5 cellular contexts compared by ENCODE assay signal in the genomic region with DNA sequence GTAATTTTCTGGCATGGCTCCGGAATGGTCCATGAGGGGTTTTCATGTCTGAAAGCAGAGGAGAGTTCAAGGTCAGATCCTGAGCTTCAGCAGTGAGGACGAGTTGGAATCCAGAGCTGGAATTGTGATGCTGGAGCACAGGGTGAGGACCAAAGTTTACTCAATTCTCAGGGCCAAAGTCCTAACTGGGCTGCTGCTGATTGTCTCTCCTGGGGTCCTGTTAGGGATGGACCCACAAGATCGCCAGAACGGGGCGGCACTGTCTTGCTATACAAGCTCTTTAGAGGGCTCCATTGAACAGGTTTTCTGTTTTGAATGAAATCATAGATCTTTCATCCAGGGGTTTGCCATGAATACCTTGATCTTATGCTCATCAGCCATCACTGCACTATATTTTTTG.
"Had no signal": no experiment of that assay in that cellular context is flagged by ENCODE, and none has a peak within 500 bp of the region (broad histone marks: within the 10 kb centered on the region; RNA-seq: fewer than 3 reads in every experiment).

No MANE protein-coding gene starts in this region.

- DNase-seq: H9, HCEC 1CT had no signal

- H3K4me3 ChIP-seq: GM23338 had no signal

- H3K4me3 Mint-ChIP-seq: GM23338, H9, IgD-negative memory B cell had no signal

- H3K9me3 Mint-ChIP-seq: GM23338, H9, IgD-negative memory B cell had no signal

- H3K36me3 Mint-ChIP-seq: IgD-negative memory B cell had no signal

- ATAC-seq: GM23338, HepG2 had no signal

- H3K27ac Mint-ChIP-seq: GM23338, H9, IgD-negative memory B cell had no signal
